ENCODE assay signal across 8 cellular contexts in genomic region chr6:16319813-16320532, GRCh38.
DNase-seq lines count a peak whose midpoint lies in the region; ATAC-seq lines count a peak whose summit lies in the region.

No MANE protein-coding gene starts in this region.

- H3K4me1 Mint-ChIP-seq in activated CD4-positive, alpha-beta memory T cell treated with anti-CD3 and anti-CD28 coated beads, Interleukin-2, amount 10 ng/mL, durations not matched to agents 7 days and 5 days: peaks cover 79% of the 10 kb centered on the region

- peak overlapping the region; percentile 98 for H3K27ac Mint-ChIP-seq in activated CD4-positive, alpha-beta memory T cell treated with anti-CD3 and anti-CD28 coated beads, Interleukin-2, amount 10 ng/mL, durations not matched to agents 7 days and 5 days

- no peak overlapping the region for H3K9ac ChIP-seq in duodenal mucosa (ENCODE audit: low read depth in 1 of 2, low read length in 2 of 2)

- no peaks in the 10 kb centered on the region for H3K27me3 ChIP-seq in duodenal mucosa (ENCODE audit: control insufficient read depth in 1 of 2, insufficient read depth in 2 of 2, low read length in 2 of 2)

- H3K9me3 Mint-ChIP-seq in activated CD4-positive, alpha-beta memory T cell treated with anti-CD3 and anti-CD28 coated beads, Interleukin-2, amount 10 ng/mL, durations not matched to agents 7 days and 5 days: no peaks in the 10 kb centered on the region

- ATAC-seq in GM18502 (IDR thresholded peaks at IDR 0.05; ENCODE audit: poor library complexity, unreplicated experiment): peak; percentile 69
- ATAC-seq in HG02840 (IDR thresholded peaks at IDR 0.05; ENCODE audit: low FRiP score, unreplicated experiment): peak; percentile 52

- H3K4me3 Mint-ChIP-seq in activated CD4-positive, alpha-beta memory T cell treated with anti-CD3 and anti-CD28 coated beads, Interleukin-2, amount 10 ng/mL, durations not matched to agents 7 days and 5 days: peak overlapping the region; percentile 71

- peak; percentile 87 to 94 for DNase-seq in NCI-H446 (lab: John Stamatoyannopoulos, UW)
- peak; percentile 74 for DNase-seq in activated CD4-positive, alpha-beta memory T cell treated with anti-CD3 and anti-CD28 coated beads, Interleukin-2, amount 10 ng/mL, durations not matched to agents 7 days and 5 days
- peak; percentile 88 for DNase-seq in mesenteric fat pad (ENCODE audit: low spot score)
- peak; percentile 45 to 50 for DNase-seq in stimulated activated CD8-positive, alpha-beta memory T cell treated with anti-CD3 and anti-CD28 coated beads, Interleukin-15, amount 100 ng/mL, for 4 hours (ENCODE audit: low read depth in 2 of 2)
- DNase-seq in NCI-H128 (lab: John Stamatoyannopoulos, UW; ENCODE audit: unreplicated experiment): no peak

- H3K36me3 ChIP-seq in duodenal mucosa (ENCODE audit: control insufficient read depth in 1 of 2, insufficient read depth in 2 of 2, low read length in 2 of 2): no peaks in the 10 kb centered on the region

- peaks cover 25 to 33% of the 10 kb centered on the region in 2 donors for H3K4me1 ChIP-seq in duodenal mucosa (ENCODE audit: control insufficient read depth in 1 of 2, insufficient read depth in 2 of 2, low read length in 2 of 2)

- peaks cover 20% of the 10 kb centered on the region for H3K36me3 Mint-ChIP-seq in activated CD4-positive, alpha-beta memory T cell treated with anti-CD3 and anti-CD28 coated beads, Interleukin-2, amount 10 ng/mL, durations not matched to agents 7 days and 5 days (ENCODE audit: low read depth)

- CTCF ChIA-PET in activated CD4-positive, alpha-beta memory T cell treated with anti-CD3 and anti-CD28 coated beads, Interleukin-2, amount 10 ng/mL, durations not matched to agents 7 days and 5 days (lab: Charles Lee): interaction anchor here (0.5 to 5.5 kb wide), 13 partner anchors 9 to 451 kb away, joined by 3 to 63 read pairs (median 4); partner anchors contain the start of gene ATXN1

- H3K27me3 Mint-ChIP-seq in activated CD4-positive, alpha-beta memory T cell treated with anti-CD3 and anti-CD28 coated beads, Interleukin-2, amount 10 ng/mL, durations not matched to agents 7 days and 5 days: no peaks in the 10 kb centered on the region

- H3K27ac ChIP-seq in duodenal mucosa (ENCODE audit: low read depth, low read length): peak overlapping the region; percentile 35

- no peaks in the 10 kb centered on the region for H3K9me3 ChIP-seq in duodenal mucosa (ENCODE audit: control insufficient read depth in 1 of 2, low read length in 2 of 2)

- peak overlapping the region in 1 of 2 donors; percentile 45 for H3K4me3 ChIP-seq in duodenal mucosa (ENCODE audit: low read depth in 1 of 2, low read length in 2 of 2)

- POLR2A ChIA-PET in activated CD4-positive, alpha-beta memory T cell treated with anti-CD3 and anti-CD28 coated beads, Interleukin-2, amount 10 ng/mL, durations not matched to agents 7 days and 5 days (lab: Charles Lee): interaction anchor here (0.8 to 3.3 kb wide), 9 partner anchors 12 to 449 kb away, joined by 3 to 29 read pairs (median 4); partner anchors contain the start of gene ATXN1
